ENCODE assay signal across 8 cellular contexts in the genomic region with DNA sequence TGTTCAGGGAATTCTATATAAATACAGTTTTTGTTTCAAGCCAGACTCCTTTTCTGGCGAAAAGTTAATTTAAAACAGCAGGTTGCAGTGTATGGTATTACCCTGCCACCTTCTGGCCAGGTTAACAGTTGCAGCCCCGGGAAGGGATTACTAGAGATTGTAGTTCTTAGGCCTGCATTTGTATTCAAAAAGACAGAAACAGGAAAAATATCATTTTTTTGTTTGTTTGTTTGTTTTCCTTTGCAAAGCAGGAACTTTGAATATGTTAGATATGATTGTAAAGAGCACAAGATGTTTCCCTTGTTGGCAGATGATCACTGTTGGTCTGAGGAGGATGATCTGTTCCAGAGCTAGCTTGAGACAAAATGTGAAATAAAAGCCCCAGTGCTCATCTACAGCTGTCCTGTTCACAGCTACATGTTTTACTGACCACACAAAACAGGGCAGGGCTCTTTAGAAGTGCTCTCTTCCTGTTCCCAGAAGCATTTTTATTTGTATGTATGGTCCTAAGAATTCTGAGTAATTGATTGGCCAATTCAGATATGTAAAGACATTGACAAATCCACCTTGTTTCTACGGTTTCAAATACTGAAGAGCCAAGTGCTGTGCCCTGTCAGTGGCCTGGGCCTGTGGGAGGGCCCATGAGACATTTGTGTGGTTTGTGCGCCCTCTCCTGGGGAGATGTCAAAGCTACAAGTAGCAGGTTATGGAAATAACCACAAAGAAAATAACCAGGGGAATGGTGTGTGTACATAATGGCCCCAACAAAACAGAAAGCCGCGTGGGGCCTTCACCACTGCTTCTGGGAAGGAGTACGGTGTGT. TPM values are rescaled to one million over a fixed set of nuclear protein-coding genes. Genes with fewer than 3 reads are reported as not detected.
DNase-seq lines count a peak whose midpoint lies in the region; ATAC-seq, FAIRE-seq and TF ChIP-seq lines count a peak whose summit lies in the region.

No MANE protein-coding gene starts in this region.

- H3K4me3 ChIP-seq in SJCRH30 (no peak overlapping the region), thyroid gland (replicated peaks in 1 of 3) (no peak overlapping the region)

- H3K4me1 ChIP-seq in SJCRH30 (no peaks in the 10 kb centered on the region), thyroid gland (peaks cover 5 to 11% of the 10 kb centered on the region in 2 donors)

- H3K9me3 Mint-ChIP-seq in osteocyte (ENCODE audit: unreplicated experiment), result no peaks in the 10 kb centered on the region

- TF ChIP-seq POLR2A in thyroid gland (IDR thresholded peaks at IDR 0.05), result no peak

- peaks cover 10% of the 10 kb centered on the region for H3K4me1 Mint-ChIP-seq in osteocyte (ENCODE audit: unreplicated experiment)

- H3K27ac Mint-ChIP-seq in osteocyte (ENCODE audit: unreplicated experiment), result peak overlapping the region; percentile 78

- H3K4me3 Mint-ChIP-seq in osteocyte (ENCODE audit: unreplicated experiment), result no peak overlapping the region

- 13% methylated on average over 7 of the region's 7 CpGs for whole genome bisulfite sequencing in thyroid gland, 2 donors

- intact Hi-C loops in thyroid gland (cut with DNase I), result loop anchor here (5.0 kb wide), 1 partner anchor 325 kb away; no protein-coding TSS in a partner anchor

- peaks cover 12% of the 10 kb centered on the region; the same call in 1 of the 2 replicates for H3K36me3 ChIP-seq in SJCRH30
- H3K36me3 ChIP-seq in thyroid gland, result peaks cover 18 to 23% of the 10 kb centered on the region in 2 donors

- H3K27me3 ChIP-seq in SJCRH30 (no peaks in the 10 kb centered on the region), thyroid gland (no peaks in the 10 kb centered on the region)

- ATAC-seq in GM21737 (IDR thresholded peaks at IDR 0.05; ENCODE audit: unreplicated experiment), result peak; percentile 95

- H3K27me3 Mint-ChIP-seq in osteocyte (ENCODE audit: unreplicated experiment), result no peaks in the 10 kb centered on the region

- in situ Hi-C loops in G401 (cut with HindIII; ENCODE audit: low sequenced_read_pairs), result loop anchor here (25.0 kb wide), 2 partner anchors 200 to 325 kb away; no protein-coding TSS in a partner anchor

- no peak for FAIRE-seq in frontal cortex (lab: Jason Lieb, UNC)

- DNase-seq in G401 (ENCODE audit: low spot score) (peak; percentile 84), KG1 (lab: John Stamatoyannopoulos, UW) (peak; percentile 10), SJCRH30 (peak; percentile 58 to 82), frontal cortex (ENCODE audit: low spot score in 2 of 2) (peak; percentile 45 to 58), osteocyte (ENCODE audit: extremely low spot score, unreplicated experiment) (peak; percentile 90), thyroid gland (peak; percentile 82 to 88)
- peak; percentile 14 to 55 (median 30) for DNase-seq in activated naive CD4-positive, alpha-beta T cell (lab: John Stamatoyannopoulos, UW)

- H3K36me3 Mint-ChIP-seq in osteocyte (ENCODE audit: unreplicated experiment), result peaks cover 27% of the 10 kb centered on the region

- no peaks in the 10 kb centered on the region for H3K9me3 ChIP-seq in SJCRH30 (replicated peaks)
- no peaks in the 10 kb centered on the region for H3K9me3 ChIP-seq in thyroid gland

- TF ChIP-seq CTCF in osteocyte (IDR thresholded peaks at IDR 0.05), result peak; percentile 75
- TF ChIP-seq CTCF in thyroid gland (IDR thresholded peaks at IDR 0.05), result peak; percentile 55 to 90 (median 76)

- H3K27ac ChIP-seq in SJCRH30 (no peak overlapping the region), thyroid gland (peak overlapping the region in 2 of 3 donors; percentile 55)

RNA-seq across cellular contexts. Expression of gene CLDN22, which starts 57.9 kb away (rescaled TPM):
- total RNA-seq in G401 (2014; rRNA removed; shearing (Covaris generic)), result not detected in 2 replicates
- not detected in 2 replicates for total RNA-seq in SJCRH30 (2014; rRNA removed; shearing (Covaris generic))
- total RNA-seq in frontal cortex (not detected), osteocyte (not detected in 2 replicates), thyroid gland (not detected)

Comparison
In these comparisons a context has a peak if more than half of its experiments do, and no peak if none do; other contexts are left out.
1. DNase-seq: peak in every context shown above with its lines; median percentile 90 in osteocyte; 85 in thyroid gland; 84 in G401; 70 in SJCRH30; 52 in frontal cortex; 30 in activated naive CD4-positive, alpha-beta T cell; 10 in KG1.